Comparison of ENCODE assay signal across 9 cellular contexts in the genomic region with DNA sequence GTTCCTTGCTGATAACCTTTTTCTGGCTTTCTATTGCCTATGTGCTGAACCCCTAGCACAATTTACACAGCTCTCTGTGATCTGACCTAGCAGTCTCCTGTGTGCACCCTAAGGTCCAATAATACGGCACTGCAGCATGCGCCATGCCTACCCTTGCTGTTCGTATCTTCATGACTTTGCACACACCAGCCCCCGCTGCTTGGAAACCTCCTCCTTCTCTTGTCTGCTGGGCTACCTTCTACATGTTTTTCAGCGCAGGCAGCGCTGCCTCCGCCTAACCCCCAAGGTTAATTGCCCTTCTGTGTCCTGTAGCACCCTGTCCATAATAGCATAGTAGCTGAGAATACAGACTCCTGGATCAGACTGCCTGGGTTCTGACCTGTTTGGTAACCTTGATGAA.
DNase-seq lines count a peak whose midpoint lies in the region; ATAC-seq and TF ChIP-seq lines count a peak whose summit lies in the region.
"Had no signal": no experiment of that assay in that cellular context is flagged by ENCODE, and none has a peak within 500 bp of the region (broad histone marks: within the 10 kb centered on the region; RNA-seq: fewer than 3 reads in every experiment).

No MANE protein-coding gene starts in this region.

- H4K20me1 ChIP-seq in DND-41 (ENCODE audit: insufficient read depth, low read length), result peaks cover 43% of the 10 kb centered on the region

- H2AFZ ChIP-seq in DND-41 (ENCODE audit: low read depth, low read length) (no peak overlapping the region), parathyroid adenoma (no peak overlapping the region)

- H3K4me1 ChIP-seq in DND-41 (ENCODE audit: insufficient read depth, low read length) (peaks cover 38% of the 10 kb centered on the region), NT2/D1 (ENCODE audit: insufficient read depth, insufficient read length) (peaks cover 36% of the 10 kb centered on the region), endocrine pancreas (ENCODE audit: control insufficient read depth, insufficient read depth, low read length) (no peaks in the 10 kb centered on the region), parathyroid adenoma (peaks cover 20% of the 10 kb centered on the region)

- peak overlapping the region; percentile 80 to 88; a peak in 3 of 4 replicates for H3K4me3 ChIP-seq in DND-41 (ENCODE audit: low read depth in 1 of 2, low read length in 2 of 2)
- H3K4me3 ChIP-seq in NT2/D1 (ENCODE audit: insufficient read length, low read depth), result no peak overlapping the region
- H3K4me3 ChIP-seq in endocrine pancreas (ENCODE audit: control insufficient read depth, insufficient read depth, low read length), result peak overlapping the region; percentile 88
- H3K4me3 ChIP-seq in parathyroid adenoma (ENCODE audit: low read depth, low read length), result peak overlapping the region; percentile 98

- TF ChIP-seq CTCF in DND-41 (IDR thresholded peaks at IDR 0.05; ENCODE audit: borderline replicate concordance, extremely low read depth, low read length, poor library complexity, severe bottlenecking) (no peak), parathyroid adenoma (IDR thresholded peaks at IDR 0.05) (no peak)

- H3K27me3 ChIP-seq in DND-41 (ENCODE audit: insufficient read depth, low read length, poor library complexity) (no peaks in the 10 kb centered on the region), NT2/D1 (ENCODE audit: insufficient read depth, insufficient read length) (peaks cover 4% of the 10 kb centered on the region), endocrine pancreas (ENCODE audit: control insufficient read depth, insufficient read depth, low read length) (no peaks in the 10 kb centered on the region), parathyroid adenoma (ENCODE audit: control insufficient read depth, insufficient read depth, low read length) (no peaks in the 10 kb centered on the region)

- DNase-seq in DND-41 (no peak), NT2/D1 (ENCODE audit: low read depth, low spot score) (no peak), C1 segment of cervical spinal cord (lab: John Stamatoyannopoulos, UW) (no peak), germinal center (ENCODE audit: low spot score) (no peak), NCI-H345 treated with DMSO at 0.1 percent for 48 hours (lab: John Stamatoyannopoulos, UW; ENCODE audit: unreplicated experiment) (no peak), AML-193 (lab: John Stamatoyannopoulos, UW) (no peak)
- DNase-seq: NCI-H510A treated with DMSO at 0.1 percent for 48 hours had no signal

- peak overlapping the region; percentile 82 for H3K27ac ChIP-seq in DND-41 (ENCODE audit: low read length)
- H3K27ac ChIP-seq in parathyroid adenoma, result no peak overlapping the region

- ATAC-seq in DND-41 (ENCODE audit: insufficient read depth, low read depth), result no peak

- H3K4me2 ChIP-seq in DND-41 (ENCODE audit: insufficient read depth, low read length), result peak overlapping the region; percentile 82
- peak overlapping the region; percentile 92 for H3K4me2 ChIP-seq in parathyroid adenoma (ENCODE audit: low read length)

- H3K9me3 ChIP-seq in DND-41 (ENCODE audit: insufficient read depth, low read length, severe bottlenecking) (no peaks in the 10 kb centered on the region), NT2/D1 (ENCODE audit: insufficient read depth, low read length) (no peaks in the 10 kb centered on the region), endocrine pancreas (ENCODE audit: control insufficient read depth, low read length) (no peaks in the 10 kb centered on the region), parathyroid adenoma (ENCODE audit: control insufficient read depth, low read length) (no peaks in the 10 kb centered on the region)

- peak overlapping the region; percentile 74 for H3K9ac ChIP-seq in DND-41 (ENCODE audit: low read depth, low read length)
- peak overlapping the region; percentile 95 for H3K9ac ChIP-seq in NT2/D1 (ENCODE audit: insufficient read length, low read depth)
- H3K9ac ChIP-seq in endocrine pancreas (ENCODE audit: control insufficient read depth, insufficient read depth, low read length), result peak overlapping the region; percentile 86
- no peak overlapping the region for H3K9ac ChIP-seq in parathyroid adenoma

- peaks cover 12% of the 10 kb centered on the region for H3K36me3 ChIP-seq in DND-41 (ENCODE audit: insufficient read depth, low read length)
- H3K36me3 ChIP-seq in NT2/D1 (ENCODE audit: insufficient read depth, insufficient read length, low read length), result no peaks in the 10 kb centered on the region
- no peaks in the 10 kb centered on the region for H3K36me3 ChIP-seq in endocrine pancreas (ENCODE audit: control insufficient read depth, insufficient read depth, low read length)
- no peaks in the 10 kb centered on the region for H3K36me3 ChIP-seq in parathyroid adenoma (ENCODE audit: control insufficient read depth, insufficient read depth, low read length)

- H3K79me2 ChIP-seq in DND-41 (ENCODE audit: insufficient read depth, low read length), result peaks cover 64% of the 10 kb centered on the region
- H3K79me2 ChIP-seq in parathyroid adenoma, result peaks cover 77% of the 10 kb centered on the region
